9 cellular contexts compared by ENCODE assay signal in genomic region chr15:82951472-82952155, GRCh38. TPM values are rescaled to one million over a fixed set of nuclear protein-coding genes. Genes with fewer than 3 reads are reported as not detected.
A peak's percentile ranks its signal among the peaks of the same experiment; 100 is the strongest.
DNase-seq lines count a peak whose midpoint lies in the region; TF ChIP-seq lines count a peak whose summit lies in the region.
"Had no signal": no experiment of that assay in that cellular context is flagged by ENCODE, and none has a peak within 500 bp of the region (broad histone marks: within the 10 kb centered on the region; RNA-seq: fewer than 3 reads in every experiment).

No MANE protein-coding gene starts in this region.

- peaks cover 0 to 5% (median 1%) of the 10 kb centered on the region in 4 donors for H3K4me1 Mint-ChIP-seq in CD4-positive, alpha-beta memory T cell
- H3K4me1 Mint-ChIP-seq in nephron: peaks cover under 1% of the 10 kb centered on the region
- H3K4me1 Mint-ChIP-seq in activated T-helper 2 cell treated with anti-CD3 and anti-CD28 coated beads, Interferon-gamma antibody, Interleukin-2, Interleukin-4, amounts not matched to agents 10 μg/mL and 5 μg/mL and 100 μg/mL, durations not matched to agents 14 hours and 24 hours and 36 hours (ENCODE audit: low read depth): peaks cover 13% of the 10 kb centered on the region

- DNase-seq in CD4-positive, alpha-beta memory T cell: no peak
- DNase-seq in coronary artery (ENCODE audit: low spot score) (no peak), NCI-H1417 (lab: John Stamatoyannopoulos, UW) (no peak), D341Med (ENCODE audit: low spot score) (no peak), NK-92 (lab: John Stamatoyannopoulos, UW; ENCODE audit: unreplicated experiment) (no peak)
- no peak for DNase-seq in activated T-helper 2 cell treated with anti-CD3 and anti-CD28 coated beads, Interferon-gamma antibody, Interleukin-2, Interleukin-4, amounts not matched to agents 10 μg/mL and 5 μg/mL and 100 μg/mL, durations not matched to agents 14 hours and 24 hours and 36 hours (ENCODE audit: low spot score)

- no peaks in the 10 kb centered on the region for H3K79me2 ChIP-seq in Loucy (ENCODE audit: insufficient read depth, low read length)

- H3K36me3 Mint-ChIP-seq in CD4-positive, alpha-beta memory T cell: no peaks in the 10 kb centered on the region
- no peaks in the 10 kb centered on the region for H3K36me3 Mint-ChIP-seq in nephron (ENCODE audit: low read depth)
- peaks cover 14% of the 10 kb centered on the region for H3K36me3 Mint-ChIP-seq in activated T-helper 2 cell treated with anti-CD3 and anti-CD28 coated beads, Interferon-gamma antibody, Interleukin-2, Interleukin-4, amounts not matched to agents 10 μg/mL and 5 μg/mL and 100 μg/mL, durations not matched to agents 14 hours and 24 hours and 36 hours (ENCODE audit: low read depth)

- no peaks in the 10 kb centered on the region for H3K36me3 ChIP-seq in CD4-positive, alpha-beta memory T cell (ENCODE audit: insufficient read depth, low read length)
- H3K36me3 ChIP-seq in Loucy (ENCODE audit: insufficient read depth, low read length): no peaks in the 10 kb centered on the region
- H3K36me3 ChIP-seq: neutrophil had no signal

- H3K27me3 Mint-ChIP-seq in CD4-positive, alpha-beta memory T cell: peaks cover 5 to 8% of the 10 kb centered on the region in 2 donors
- no peaks in the 10 kb centered on the region for H3K27me3 Mint-ChIP-seq in nephron (ENCODE audit: low read depth)
- H3K27me3 Mint-ChIP-seq in activated T-helper 2 cell treated with anti-CD3 and anti-CD28 coated beads, Interferon-gamma antibody, Interleukin-2, Interleukin-4, amounts not matched to agents 10 μg/mL and 5 μg/mL and 100 μg/mL, durations not matched to agents 14 hours and 24 hours and 36 hours (ENCODE audit: low read depth): peaks cover 4% of the 10 kb centered on the region

- CTCF ChIA-PET in CD4-positive, alpha-beta memory T cell (lab: Charles Lee; ENCODE audit: partially characterized antibody): no interaction called here

- no peaks in the 10 kb centered on the region for H3K9me3 Mint-ChIP-seq in CD4-positive, alpha-beta memory T cell
- H3K9me3 Mint-ChIP-seq in nephron: no peaks in the 10 kb centered on the region
- no peaks in the 10 kb centered on the region for H3K9me3 Mint-ChIP-seq in activated T-helper 2 cell treated with anti-CD3 and anti-CD28 coated beads, Interferon-gamma antibody, Interleukin-2, Interleukin-4, amounts not matched to agents 10 μg/mL and 5 μg/mL and 100 μg/mL, durations not matched to agents 14 hours and 24 hours and 36 hours

- TF ChIP-seq CTCF in Loucy (conservative IDR thresholded peaks at IDR 0.05; ENCODE audit: low read length) (no peak), coronary artery (IDR thresholded peaks at IDR 0.05) (no peak), nephron (IDR thresholded peaks at IDR 0.05; ENCODE audit: unreplicated experiment in 3 of 3) (no peak)

- POLR2A ChIA-PET in CD4-positive, alpha-beta memory T cell (lab: Charles Lee; ENCODE audit: partially characterized antibody): no interaction called here

- no peak overlapping the region for H3K4me3 ChIP-seq in CD4-positive, alpha-beta memory T cell (ENCODE audit: low read length in 2 of 2)
- H3K4me3 ChIP-seq in Loucy (ENCODE audit: low read length, poor library complexity, severe bottlenecking) (no peak overlapping the region), coronary artery (peak overlapping the region; percentile 83)

- H4K20me1 ChIP-seq in Loucy (ENCODE audit: insufficient read depth, low read length, poor library complexity, severe bottlenecking): no peaks in the 10 kb centered on the region

- peaks cover 5% of the 10 kb centered on the region for H3K4me1 ChIP-seq in CD4-positive, alpha-beta memory T cell (ENCODE audit: insufficient read depth, low read length)
- H3K4me1 ChIP-seq in Loucy (ENCODE audit: insufficient read depth, low read length, poor library complexity, severe bottlenecking): no peaks in the 10 kb centered on the region

- H3F3A ChIP-seq in Loucy (ENCODE audit: low read depth): no peaks in the 10 kb centered on the region

- H3K9me3 ChIP-seq in CD4-positive, alpha-beta memory T cell (ENCODE audit: control insufficient read depth in 1 of 2, low read length in 2 of 2): no peaks in the 10 kb centered on the region
- no peaks in the 10 kb centered on the region for H3K9me3 ChIP-seq in Loucy (ENCODE audit: insufficient read depth, low read depth, low read length)
- H3K9me3 ChIP-seq: neutrophil had no signal

- H3K9ac ChIP-seq in Loucy (ENCODE audit: low read depth, low read length, poor library complexity, severe bottlenecking): no peak overlapping the region

- H3K9me2 ChIP-seq in Loucy (replicated peaks; ENCODE audit: low read depth, low read length): no peaks in the 10 kb centered on the region

- H3K27ac ChIP-seq in CD4-positive, alpha-beta memory T cell (ENCODE audit: low read depth, low read length): no peak overlapping the region
- no peak overlapping the region for H3K27ac ChIP-seq in coronary artery
- H3K27ac ChIP-seq: neutrophil had no signal

- H3K4me3 Mint-ChIP-seq in CD4-positive, alpha-beta memory T cell: peak overlapping the region; percentile 66 to 84 (median 75)
- H3K4me3 Mint-ChIP-seq in nephron: no peak overlapping the region
- no peak overlapping the region for H3K4me3 Mint-ChIP-seq in activated T-helper 2 cell treated with anti-CD3 and anti-CD28 coated beads, Interferon-gamma antibody, Interleukin-2, Interleukin-4, amounts not matched to agents 10 μg/mL and 5 μg/mL and 100 μg/mL, durations not matched to agents 14 hours and 24 hours and 36 hours (ENCODE audit: low read depth)

- no peak overlapping the region for H2AFZ ChIP-seq in Loucy (ENCODE audit: low read length)

- H3K4me2 ChIP-seq in Loucy (ENCODE audit: low read depth, low read length, poor library complexity, severe bottlenecking): peak overlapping the region; percentile 41

- intact Hi-C loops in CD4-positive, alpha-beta memory T cell (cut with micrococcal nuclease): no loop called here
- intact Hi-C loops in activated T-helper 2 cell treated with anti-CD3 and anti-CD28 coated beads, Interferon-gamma antibody, Interleukin-2, Interleukin-4, amounts not matched to agents 10 μg/mL and 5 μg/mL and 100 μg/mL, durations not matched to agents 14 hours and 24 hours and 36 hours (cut with micrococcal nuclease): loop anchor here (1.0 to 2.0 kb wide), 4 partner anchors 15 to 140 kb away; partner anchors contain the start of gene RAMAC

- no peak overlapping the region for H3K27ac Mint-ChIP-seq in CD4-positive, alpha-beta memory T cell
- peak overlapping the region in 2 of 3 experiments; percentile 42 to 82 for H3K27ac Mint-ChIP-seq in nephron
- no peak overlapping the region for H3K27ac Mint-ChIP-seq in activated T-helper 2 cell treated with anti-CD3 and anti-CD28 coated beads, Interferon-gamma antibody, Interleukin-2, Interleukin-4, amounts not matched to agents 10 μg/mL and 5 μg/mL and 100 μg/mL, durations not matched to agents 14 hours and 24 hours and 36 hours

- peaks cover 17% of the 10 kb centered on the region for H3K27me3 ChIP-seq in CD4-positive, alpha-beta memory T cell (ENCODE audit: insufficient read depth, low read length)
- H3K27me3 ChIP-seq in Loucy (ENCODE audit: insufficient read depth, low read length, poor library complexity, severe bottlenecking): peaks cover 9% of the 10 kb centered on the region

RNA-seq across cellular contexts. Expression of gene HOMER2, which starts 0.9 kb away (rescaled TPM):
- total RNA-seq in CD4-positive, alpha-beta memory T cell: 1 to 10 TPM; 6.1 to 6.5 TPM
- 1 to 10 TPM in 1 of 2 donors, not detected in 1; 1.5 TPM for polyA plus RNA-seq in CD4-positive, alpha-beta memory T cell
- total RNA-seq in activated T-helper 2 cell treated with anti-CD3 and anti-CD28 coated beads, Interferon-gamma antibody, Interleukin-2, Interleukin-4, amounts not matched to agents 10 μg/mL and 5 μg/mL and 100 μg/mL, durations not matched to agents 14 hours and 24 hours and 36 hours: 66.1 and 73.3 TPM in 2 replicates

RNA-seq across cellular contexts. Expression of gene RAMAC, which starts 34.4 kb away (rescaled TPM):
- 10 to 100 TPM; 19.3 to 22.0 TPM for total RNA-seq in CD4-positive, alpha-beta memory T cell
- polyA plus RNA-seq in CD4-positive, alpha-beta memory T cell: 10 to 100 TPM; 30.6 to 58.4 TPM
- total RNA-seq in activated T-helper 2 cell treated with anti-CD3 and anti-CD28 coated beads, Interferon-gamma antibody, Interleukin-2, Interleukin-4, amounts not matched to agents 10 μg/mL and 5 μg/mL and 100 μg/mL, durations not matched to agents 14 hours and 24 hours and 36 hours: 21.2 and 22.7 TPM in 2 replicates

RNA-seq across cellular contexts. Expression of gene C15orf40, which starts 59.8 kb away (rescaled TPM):
- total RNA-seq in CD4-positive, alpha-beta memory T cell: 10 to 100 TPM; 47.0 to 48.5 TPM
- polyA plus RNA-seq in CD4-positive, alpha-beta memory T cell: 10 to 100 TPM; 51.1 to 61.0 TPM
- 22.1 and 24.4 TPM in 2 replicates for total RNA-seq in activated T-helper 2 cell treated with anti-CD3 and anti-CD28 coated beads, Interferon-gamma antibody, Interleukin-2, Interleukin-4, amounts not matched to agents 10 μg/mL and 5 μg/mL and 100 μg/mL, durations not matched to agents 14 hours and 24 hours and 36 hours

Comparison
In these comparisons a context has a peak if more than half of its experiments do, and no peak if none do; other contexts are left out.
1. H3K27ac Mint-ChIP-seq: peak in nephron (2 of 3); none in CD4-positive, alpha-beta memory T cell (0 of 7) and activated T-helper 2 cell treated with anti-CD3 and anti-CD28 coated beads, Interferon-gamma antibody, Interleukin-2, Interleukin-4, amounts not matched to agents 10 μg/mL and 5 μg/mL and 100 μg/mL, durations not matched to agents 14 hours and 24 hours and 36 hours (single experiment).
2. H3K4me3 Mint-ChIP-seq: peak in CD4-positive, alpha-beta memory T cell (8 of 8); none in nephron (0 of 3) and activated T-helper 2 cell treated with anti-CD3 and anti-CD28 coated beads, Interferon-gamma antibody, Interleukin-2, Interleukin-4, amounts not matched to agents 10 μg/mL and 5 μg/mL and 100 μg/mL, durations not matched to agents 14 hours and 24 hours and 36 hours (single experiment).